18 cellular contexts compared by ENCODE assay signal in genomic region chr12:1350934-1351240, GRCh38.
DNase-seq lines count a peak whose midpoint lies in the region; ATAC-seq, FAIRE-seq and TF ChIP-seq lines count a peak whose summit lies in the region.
"Had no signal": no experiment of that assay in that cellular context is flagged by ENCODE, and none has a peak within 500 bp of the region (broad histone marks: within the 10 kb centered on the region; RNA-seq: fewer than 3 reads in every experiment).

No MANE protein-coding gene starts in this region.

- no peaks in the 10 kb centered on the region for H3K36me3 ChIP-seq in colonic mucosa
- H3K36me3 ChIP-seq in tibial nerve, result no peaks in the 10 kb centered on the region
- H3K36me3 ChIP-seq: tibial artery had no signal

- H3K9me3 ChIP-seq in A549, result no peaks in the 10 kb centered on the region
- H3K9me3 ChIP-seq in colonic mucosa, result no peaks in the 10 kb centered on the region
- H3K9me3 ChIP-seq in tibial nerve, result no peaks in the 10 kb centered on the region
- H3K9me3 ChIP-seq: tibial artery had no signal

- H3K27me3 ChIP-seq in colonic mucosa (no peaks in the 10 kb centered on the region), tibial nerve (no peaks in the 10 kb centered on the region)
- H3K27me3 ChIP-seq: tibial artery had no signal

- peaks cover 30% of the 10 kb centered on the region for H3K4me1 Mint-ChIP-seq in nephron
- H3K4me1 Mint-ChIP-seq in stimulated activated memory B cell treated with anti-CD40 and anti-IgM and Interleukin-4, amounts not matched to agents 10 μg/mL and 1 μg/mL and 100 μg/mL, for 72 hours, result no peaks in the 10 kb centered on the region

- intact Hi-C loops in colonic mucosa (cut with DNase I), result no loop called here

- POLR2A ChIA-PET in A549 (lab: Yijun Ruan, JAX), result no interaction called here

- peaks cover 10% of the 10 kb centered on the region for H3K36me3 Mint-ChIP-seq in nephron (ENCODE audit: low read depth)
- peaks cover 28% of the 10 kb centered on the region for H3K36me3 Mint-ChIP-seq in stimulated activated memory B cell treated with anti-CD40 and anti-IgM and Interleukin-4, amounts not matched to agents 10 μg/mL and 1 μg/mL and 100 μg/mL, for 72 hours

- peak overlapping the region; percentile 35 to 57 (median 46) for H3K27ac Mint-ChIP-seq in nephron
- H3K27ac Mint-ChIP-seq in stimulated activated memory B cell treated with anti-CD40 and anti-IgM and Interleukin-4, amounts not matched to agents 10 μg/mL and 1 μg/mL and 100 μg/mL, for 72 hours, result no peak overlapping the region

- 70% methylated on average over 1 of the region's 1 CpG for WGBS in A549 (ENCODE audit: missing lambda C conversion rate)
- 72 to 79% methylated on average over 1 of the region's 1 CpG for WGBS in tibial nerve, 2 donors

- H3K4me3 ChIP-seq in A549 (no peak overlapping the region), colonic mucosa (no peak overlapping the region), tibial nerve (no peak overlapping the region)
- H3K4me3 ChIP-seq: tibial artery had no signal

- no peak for TF ChIP-seq EP300 in A549 (IDR thresholded peaks at IDR 0.05)
- TF ChIP-seq EP300 in tibial nerve (IDR thresholded peaks at IDR 0.05), result no peak

- H3K4me2 ChIP-seq in A549, result no peak overlapping the region

- no peak overlapping the region for H3K4me3 Mint-ChIP-seq in nephron
- no peak overlapping the region for H3K4me3 Mint-ChIP-seq in stimulated activated memory B cell treated with anti-CD40 and anti-IgM and Interleukin-4, amounts not matched to agents 10 μg/mL and 1 μg/mL and 100 μg/mL, for 72 hours

- peak; percentile 13 to 43; a peak in 3 of 6 replicates for ATAC-seq in A549
- no peak for ATAC-seq in esophagus mucosa
- no peak for ATAC-seq in stimulated activated memory B cell treated with anti-CD40 and anti-IgM and Interleukin-4, amounts not matched to agents 10 μg/mL and 1 μg/mL and 100 μg/mL, for 72 hours

- TF ChIP-seq POLR2A in A549 (IDR thresholded peaks at IDR 0.05; ENCODE audit: low read length) (no peak), tibial nerve (IDR thresholded peaks at IDR 0.05) (no peak)

- H3K27me3 Mint-ChIP-seq in nephron (ENCODE audit: low read depth), result no peaks in the 10 kb centered on the region
- no peaks in the 10 kb centered on the region for H3K27me3 Mint-ChIP-seq in stimulated activated memory B cell treated with anti-CD40 and anti-IgM and Interleukin-4, amounts not matched to agents 10 μg/mL and 1 μg/mL and 100 μg/mL, for 72 hours

- TF ChIP-seq CTCF in A549 (IDR thresholded peaks at IDR 0.05), result no peak
- TF ChIP-seq CTCF in colonic mucosa (IDR thresholded peaks at IDR 0.05), result no peak
- TF ChIP-seq CTCF in nephron (IDR thresholded peaks at IDR 0.05; ENCODE audit: unreplicated experiment in 3 of 3), result no peak
- TF ChIP-seq CTCF in tibial nerve (IDR thresholded peaks at IDR 0.05), result no peak

- CTCF ChIA-PET in A549 (lab: Yijun Ruan, JAX), result interaction anchor here (0.8 kb wide), 1 partner anchor 233 kb away, joined by 3 read pairs; no protein-coding TSS in a partner anchor

- H3K4me1 ChIP-seq in A549 (peaks cover 18% of the 10 kb centered on the region), colonic mucosa (no peaks in the 10 kb centered on the region), tibial nerve (peaks cover 0 to 4% (median 0%) of the 10 kb centered on the region in 4 donors)

- H3K9ac ChIP-seq in colonic mucosa (ENCODE audit: low read depth in 2 of 2, low read length in 2 of 2), result peak overlapping the region in 1 of 2 donors; percentile 3

- FAIRE-seq in A549 (lab: Jason Lieb, UNC) (no peak), HTR-8/SVneo (lab: Jason Lieb, UNC) (peak; percentile 88)
- FAIRE-seq: GM18507 had no signal

- DNase-seq in A549 (ENCODE audit: low read depth in 1 of 2, low spot score in 1 of 2), result no peak
- DNase-seq in HTR-8/SVneo (ENCODE audit: insufficient read length, low spot score), result no peak
- no peak for DNase-seq in colonic mucosa
- DNase-seq in NOMO-1 treated with DMSO at 0.1 percent for 48 hours (lab: John Stamatoyannopoulos, UW; ENCODE audit: unreplicated experiment), result no peak
- DNase-seq in tibial nerve (ENCODE audit: low spot score in 2 of 2), result no peak
- DNase-seq: activated CD4-positive, alpha-beta T cell treated with anti-CD3 and anti-CD28 coated beads for 4 hours; activated naive CD4-positive, alpha-beta T cell treated with anti-CD3 and anti-CD28 coated beads, Interleukin-2, amount 50 U/mL, for 16 hours; COR-L47; effector memory CD4-positive, alpha-beta T cell; KBM-7; NCI-H1417; SHP77; stimulated activated CD4-positive, alpha-beta T cell treated with anti-CD3 and anti-CD28 coated beads, Interleukin-4, amount 100 ng/mL, for 4 hours; tibial artery had no signal

- peaks cover 2% of the 10 kb centered on the region for H3K9me3 Mint-ChIP-seq in nephron
- H3K9me3 Mint-ChIP-seq in stimulated activated memory B cell treated with anti-CD40 and anti-IgM and Interleukin-4, amounts not matched to agents 10 μg/mL and 1 μg/mL and 100 μg/mL, for 72 hours, result no peaks in the 10 kb centered on the region

- no peak for TF ChIP-seq RAD21 in A549 (conservative IDR thresholded peaks at IDR 0.05 in 1 of 2, IDR thresholded peaks at IDR 0.05 in 1 of 2)

- peak overlapping the region in 1 of 2 experiments; percentile 30; a peak in 1 of 6 replicates for H3K27ac ChIP-seq in A549
- peak overlapping the region; percentile 77 for H3K27ac ChIP-seq in colonic mucosa
- no peak overlapping the region for H3K27ac ChIP-seq in tibial nerve
- H3K27ac ChIP-seq: tibial artery had no signal

TF ChIP-seq in A549, 52 proteins besides CTCF, POLR2A, EP300 and RAD21:
- TF ChIP-seq HOXB13 (CRISPR knock-in tag; IDR thresholded peaks at IDR 0.05; ENCODE audit: low read depth), result no peak
- no peak for TF ChIP-seq RCOR1 (IDR thresholded peaks at IDR 0.05; ENCODE audit: low read depth, low read length)

Comparison
In these comparisons a context has a peak if more than half of its experiments do, and no peak if none do; other contexts are left out.
1. ATAC-seq: peak in A549 (2 of 2); none in esophagus mucosa (single experiment) and stimulated activated memory B cell treated with anti-CD40 and anti-IgM and Interleukin-4, amounts not matched to agents 10 μg/mL and 1 μg/mL and 100 μg/mL, for 72 hours (single experiment).